ENCODE assay signal across 8 cellular contexts in genomic region chr14:20305265-20306078, GRCh38. TPM values are rescaled to one million over a fixed set of nuclear protein-coding genes. Genes with fewer than 3 reads are reported as not detected.
DNase-seq lines count a peak whose midpoint lies in the region; ATAC-seq and TF ChIP-seq lines count a peak whose summit lies in the region.

Gene TTC5, minus strand, starts transcription at chr14:20305951. Its CDS starts 14 bp downstream, at chr14:20305937.

- peaks cover 0 to 3% (median 0%) of the 10 kb centered on the region in 7 donors for H3K9me3 Mint-ChIP-seq in CD14-positive monocyte

- H3K36me3 Mint-ChIP-seq in CD14-positive monocyte = peaks cover 15 to 17% of the 10 kb centered on the region in 2 donors

- no peak for TF ChIP-seq POLR2A in lower leg skin (IDR thresholded peaks at IDR 0.05)

- H3K4me1 Mint-ChIP-seq in CD14-positive monocyte = peaks cover 22% of the 10 kb centered on the region

- peak within 1 kb of the TSS; percentile 96 for H3K4me3 Mint-ChIP-seq in CD14-positive monocyte

- TF ChIP-seq CTCF in CD14-positive monocyte (IDR thresholded peaks at IDR 0.05) (peak; percentile 95), lower leg skin (IDR thresholded peaks at IDR 0.05) (no peak)

- ATAC-seq in GM19372 (IDR thresholded peaks at IDR 0.05; ENCODE audit: low read depth, unreplicated experiment) (peak; percentile 91), HG03565 (IDR thresholded peaks at IDR 0.05; ENCODE audit: unreplicated experiment) (peak; percentile 88)

- peak within 1 kb of the TSS; percentile 34 to 85 (median 75) for H3K27ac Mint-ChIP-seq in CD14-positive monocyte

- intact Hi-C loops in CD14-positive monocyte (cut with micrococcal nuclease) (no loop called here), lower leg skin (cut with DNase I; ENCODE audit: low total_unique reads) (no loop called here)

- 1% methylated on average over 27 of the region's 27 CpGs for WGBS in lower leg skin, 2 donors

- H3K4me3 ChIP-seq in lower leg skin (ENCODE audit: low read depth, poor library complexity, severe bottlenecking) = peak within 1 kb of the TSS; percentile 53

- H3K27me3 Mint-ChIP-seq in CD14-positive monocyte (ENCODE audit: low read depth in 3 of 3) = no peaks in the 10 kb centered on the region

- peak; percentile 81 for DNase-seq in CD14-positive monocyte (ENCODE audit: low spot score)
- peak; percentile 77 for DNase-seq in NCI-H748 treated with DMSO at 0.1 percent for 48 hours (lab: John Stamatoyannopoulos, UW)
- peak; percentile 87 for DNase-seq in activated CD4-positive, alpha-beta T cell treated with anti-CD3 and anti-CD28 coated beads, Interleukin-2, amount 50 U/mL, for 24 hours (ENCODE audit: low read depth in 1 of 2, low spot score in 1 of 2)
- DNase-seq in ecto neural progenitor cell (ENCODE audit: low spot score) = peak; percentile 90
- DNase-seq in lower leg skin (ENCODE audit: low spot score in 2 of 2) = peak; percentile 70 to 95
- DNase-seq in stimulated activated CD4-positive, alpha-beta T cell treated with anti-CD3 and anti-CD28 coated beads, Interleukin-4, amount 100 ng/mL, for 48 hours (ENCODE audit: low read depth in 2 of 2) = peak; percentile 82 to 86

RNA-seq across cellular contexts. Expression of gene TTC5, which starts in this region (rescaled TPM):
- polyA plus RNA-seq in CD14-positive monocyte = 10 to 100 TPM; 17.3 to 18.4 TPM
- 10 to 100 TPM in 3 of 4 donors, 1 to 10 TPM in 1; 8.3 to 23.9 (median 13.8) TPM for total RNA-seq in lower leg skin

Comparison
In these comparisons a context has a peak if more than half of its experiments do, and no peak if none do; other contexts are left out.
1. Peak in every context shown above with its lines: DNase-seq, ATAC-seq and H3K4me3 ChIP-seq.